Comparison of ENCODE assay signal across 11 cellular contexts in the genomic region with DNA sequence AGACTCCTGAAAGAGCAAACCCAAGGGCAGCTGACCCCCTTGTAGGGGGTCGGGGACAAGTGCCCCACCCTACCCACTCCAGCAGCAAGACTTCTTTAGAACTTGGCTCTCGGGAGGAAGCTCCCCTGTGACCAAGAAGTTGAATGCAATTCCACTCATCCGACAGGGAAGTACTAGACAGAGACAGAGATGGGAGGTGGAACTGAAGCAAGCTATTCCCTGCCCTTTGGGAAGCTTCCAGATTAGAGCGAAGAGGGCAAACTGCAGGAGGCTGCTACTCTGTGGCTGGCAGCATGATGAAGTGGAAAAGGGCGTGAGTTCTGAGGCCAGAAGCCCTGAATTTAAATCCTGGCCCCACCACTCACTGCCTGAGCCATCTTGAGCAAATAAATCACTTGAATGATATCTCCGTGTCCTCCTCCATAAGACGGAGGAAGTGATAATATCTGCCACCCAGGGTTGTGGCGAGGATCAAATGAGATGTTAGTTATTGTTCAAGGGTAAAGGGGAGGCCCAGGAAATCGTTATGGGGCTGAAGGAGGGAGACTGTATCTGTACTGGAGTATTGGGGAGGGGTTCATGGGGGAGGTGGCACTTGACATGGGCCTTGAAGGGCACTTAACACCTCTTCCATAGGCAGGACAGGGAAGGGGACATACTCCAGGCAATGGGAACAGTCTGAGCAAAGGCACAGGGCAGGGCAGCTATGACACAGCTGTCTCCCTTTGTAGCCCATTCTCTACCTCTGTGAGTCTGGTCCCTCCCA. TPM values are rescaled to one million over a fixed set of nuclear protein-coding genes. Genes with fewer than 3 reads are reported as not detected.
DNase-seq lines count a peak whose midpoint lies in the region; ATAC-seq and TF ChIP-seq lines count a peak whose summit lies in the region.
"Had no signal": no experiment of that assay in that cellular context is flagged by ENCODE, and none has a peak within 500 bp of the region (broad histone marks: within the 10 kb centered on the region; RNA-seq: fewer than 3 reads in every experiment).

No MANE protein-coding gene starts in this region.

- H3K4me1 Mint-ChIP-seq in CD14-positive monocyte = peaks cover 61% of the 10 kb centered on the region
- peaks cover 60% of the 10 kb centered on the region for H3K4me1 Mint-ChIP-seq in activated T-cell treated with anti-CD3 and anti-CD28 coated beads, Interleukin-2, amount 50 U/mL, for 72 hours (ENCODE audit: low read depth)

- no peak for TF ChIP-seq CTCF in CD14-positive monocyte (IDR thresholded peaks at IDR 0.05)
- TF ChIP-seq CTCF in mammary epithelial cell (conservative IDR thresholded peaks at IDR 0.05 in 1 of 2, IDR thresholded peaks at IDR 0.05 in 1 of 2; ENCODE audit: extremely low read depth in 1 of 2, insufficient read depth in 1 of 2, low read depth in 1 of 2, low read length in 2 of 2) = no peak
- TF ChIP-seq CTCF in lower leg skin (IDR thresholded peaks at IDR 0.05) = no peak

- no peak for DNase-seq in CD14-positive monocyte (ENCODE audit: low spot score)
- DNase-seq in NOMO-1 treated with DMSO at 0.1 percent for 48 hours (lab: John Stamatoyannopoulos, UW; ENCODE audit: unreplicated experiment) = peak; percentile 49
- peak; percentile 38 to 54 for DNase-seq in activated T-cell treated with anti-CD3 and anti-CD28 coated beads, Interleukin-2, amount 50 U/mL, for 72 hours
- no peak for DNase-seq in NCI-H774 (lab: John Stamatoyannopoulos, UW)
- no peak for DNase-seq in mammary epithelial cell
- no peak for DNase-seq in lower leg skin (ENCODE audit: low spot score in 2 of 2)
- DNase-seq: NCI-H1417 treated with DMSO at 0.1 percent for 48 hours had no signal

- intact Hi-C loops in CD14-positive monocyte (cut with micrococcal nuclease) = no loop called here
- intact Hi-C loops in mammary epithelial cell (cut with micrococcal nuclease) = no loop called here
- intact Hi-C loops in lower leg skin (cut with DNase I; ENCODE audit: low total_unique reads) = no loop called here

- H3K36me3 ChIP-seq in iPS-20b (ENCODE audit: insufficient read depth, low read depth, low read length) (no peaks in the 10 kb centered on the region), mammary epithelial cell (ENCODE audit: insufficient read depth, low read length) (no peaks in the 10 kb centered on the region)
- H3K36me3 ChIP-seq: cardiac muscle cell had no signal

- H3K36me3 Mint-ChIP-seq in CD14-positive monocyte = peaks cover 7 to 18% of the 10 kb centered on the region in 2 donors
- H3K36me3 Mint-ChIP-seq in activated T-cell treated with anti-CD3 and anti-CD28 coated beads, Interleukin-2, amount 50 U/mL, for 72 hours (ENCODE audit: insufficient read depth in 2 of 2) = peaks cover 0 to 3% of the 10 kb centered on the region in 2 donors

- ATAC-seq in activated T-cell treated with anti-CD3 and anti-CD28 coated beads, Interleukin-2, amount 50 U/mL, for 72 hours (replicated peaks in 1 of 2) = peak; percentile 79 to 80
- no peak for ATAC-seq in HG03442 (IDR thresholded peaks at IDR 0.05; ENCODE audit: unreplicated experiment)

- H3K4me2 ChIP-seq in mammary epithelial cell (ENCODE audit: insufficient read depth, low read depth, low read length) = no peak overlapping the region

- dilution Hi-C loops in mammary epithelial cell (cut with HindIII; ENCODE audit: low sequenced_read_pairs) = no loop called here

- peak overlapping the region; percentile 29; the same call in 1 of the 2 replicates for H3K4me3 ChIP-seq in iPS-20b (ENCODE audit: low read length)
- H3K4me3 ChIP-seq in mammary epithelial cell (replicated peaks in 1 of 3; ENCODE audit: insufficient read depth in 1 of 3, low read depth in 2 of 3, low read length in 3 of 3) = no peak overlapping the region
- no peak overlapping the region for H3K4me3 ChIP-seq in lower leg skin (ENCODE audit: low read depth, poor library complexity, severe bottlenecking)
- H3K4me3 ChIP-seq: cardiac muscle cell had no signal

- H3K4me3 Mint-ChIP-seq in CD14-positive monocyte = peak overlapping the region; percentile 49 to 87
- H3K4me3 Mint-ChIP-seq in activated T-cell treated with anti-CD3 and anti-CD28 coated beads, Interleukin-2, amount 50 U/mL, for 72 hours = peak overlapping the region; percentile 66 to 73

- H3K27me3 ChIP-seq in iPS-20b (ENCODE audit: insufficient read depth, low read length) (peaks cover 59% of the 10 kb centered on the region), mammary epithelial cell (ENCODE audit: insufficient read depth, low read length) (peaks cover 26% of the 10 kb centered on the region)

- peaks cover 55 to 77% (median 59%) of the 10 kb centered on the region in 3 donors for H3K27me3 Mint-ChIP-seq in CD14-positive monocyte (ENCODE audit: low read depth in 3 of 3)
- H3K27me3 Mint-ChIP-seq in activated T-cell treated with anti-CD3 and anti-CD28 coated beads, Interleukin-2, amount 50 U/mL, for 72 hours (ENCODE audit: low read depth) = peaks cover 8% of the 10 kb centered on the region

- H4K20me1 ChIP-seq in mammary epithelial cell (ENCODE audit: insufficient read depth, low read length) = no peaks in the 10 kb centered on the region

- H2AFZ ChIP-seq in mammary epithelial cell (ENCODE audit: low read depth, low read length) = no peak overlapping the region

- no peaks in the 10 kb centered on the region for H3K79me2 ChIP-seq in mammary epithelial cell (ENCODE audit: insufficient read depth, low read length)

- BruUV-seq in mammary epithelial cell (replicated peaks; lab: Mats Ljungman, UMichigan) = no TSS peak

- H3K27ac Mint-ChIP-seq in CD14-positive monocyte = peak overlapping the region in 3 of 7 donors; percentile 14 to 36 (median 26)
- peak overlapping the region; percentile 29 for H3K27ac Mint-ChIP-seq in activated T-cell treated with anti-CD3 and anti-CD28 coated beads, Interleukin-2, amount 50 U/mL, for 72 hours

- H3K9me3 ChIP-seq in iPS-20b (ENCODE audit: insufficient read depth, low read depth, low read length) = no peaks in the 10 kb centered on the region
- H3K9me3 ChIP-seq in mammary epithelial cell (replicated peaks; ENCODE audit: insufficient read depth, low read length) = no peaks in the 10 kb centered on the region

- TF ChIP-seq POLR2A in lower leg skin (IDR thresholded peaks at IDR 0.05) = no peak

- no peak overlapping the region; the same call in 1 of the 2 replicates for H3K9ac ChIP-seq in iPS-20b (ENCODE audit: low read depth, low read length)
- H3K9ac ChIP-seq in mammary epithelial cell (ENCODE audit: insufficient read depth, low read length) = no peak overlapping the region

- 81% methylated on average over 9 of the region's 9 CpGs for WGBS in mammary epithelial cell (ENCODE audit: low coverage, missing lambda C conversion rate)
- 56 to 61% methylated on average over 9 of the region's 9 CpGs for WGBS in lower leg skin, 2 donors

- in situ Hi-C loops in mammary epithelial cell (cut with MboI; ENCODE audit: low sequenced_read_pairs in 2 of 2) = no loop called here

- H3K27ac ChIP-seq in iPS-20b (ENCODE audit: low read length) (no peak overlapping the region), mammary epithelial cell (ENCODE audit: insufficient read depth, low read depth, low read length) (no peak overlapping the region)
- H3K27ac ChIP-seq: cardiac muscle cell had no signal

- CTCF ChIA-PET in mammary epithelial cell (lab: Charles Lee; ENCODE audit: low non-redundant PET) = no interaction called here

- peaks cover 21% of the 10 kb centered on the region for H3K4me1 ChIP-seq in iPS-20b (ENCODE audit: insufficient read depth, low read length)
- H3K4me1 ChIP-seq in mammary epithelial cell (ENCODE audit: insufficient read depth, low read length) = peaks cover 10% of the 10 kb centered on the region

- H3K9me3 Mint-ChIP-seq in CD14-positive monocyte = peaks cover 0 to 9% (median 4%) of the 10 kb centered on the region in 7 donors
- H3K9me3 Mint-ChIP-seq in activated T-cell treated with anti-CD3 and anti-CD28 coated beads, Interleukin-2, amount 50 U/mL, for 72 hours = no peaks in the 10 kb centered on the region

RNA-seq across cellular contexts. Expression of gene DGKZ, which starts 16.2 kb away (rescaled TPM):
- polyA plus RNA-seq in CD14-positive monocyte (10 to 100 TPM; 30.4 to 33.4 TPM), mammary epithelial cell (71.3 TPM)
- total RNA-seq in activated T-cell treated with anti-CD3 and anti-CD28 coated beads, Interleukin-2, amount 50 U/mL, for 72 hours = 10 to 100 TPM; 84.2 to 94.0 TPM
- total RNA-seq in mammary epithelial cell (10 to 100 TPM; 80.7 to 83.6 TPM), lower leg skin (10 to 100 TPM; 41.8 to 86.4 (median 60.3) TPM)
- 90.3 TPM for polyA minus RNA-seq in mammary epithelial cell

RNA-seq across cellular contexts. Expression of gene MDK, which starts 50.4 kb away (rescaled TPM):
- polyA plus RNA-seq in CD14-positive monocyte (not detected), mammary epithelial cell (2.1 TPM)
- total RNA-seq in activated T-cell treated with anti-CD3 and anti-CD28 coated beads, Interleukin-2, amount 50 U/mL, for 72 hours = 10 to 100 TPM; 11.9 to 12.8 TPM
- total RNA-seq in mammary epithelial cell (1 to 10 TPM; 2.3 to 2.4 TPM), lower leg skin (10 to 100 TPM in 3 of 4 donors, 1 to 10 TPM in 1; 6.0 to 19.4 (median 12.0) TPM)
- not detected for polyA minus RNA-seq in mammary epithelial cell

RNA-seq across cellular contexts. Expression of gene CREB3L1, which starts 53.6 kb away (rescaled TPM):
- polyA plus RNA-seq in CD14-positive monocyte = not detected
- total RNA-seq in activated T-cell treated with anti-CD3 and anti-CD28 coated beads, Interleukin-2, amount 50 U/mL, for 72 hours = not detected
- total RNA-seq in mammary epithelial cell = under 1 TPM in 1 of 2 donors, not detected in 1; 0.17 TPM
- polyA plus RNA-seq in mammary epithelial cell = not detected
- polyA minus RNA-seq in mammary epithelial cell = not detected
- total RNA-seq in lower leg skin = 1 to 10 TPM in 1 of 4 donors, under 1 TPM in 3; 0.15 to 2.3 (median 0.54) TPM
- total RNA-seq: SK-MEL-5 had no signal

Comparison
In these comparisons a context has a peak if more than half of its experiments do, and no peak if none do; other contexts are left out.
1. DNase-seq: peak in NOMO-1 treated with DMSO at 0.1 percent for 48 hours (single experiment) and activated T-cell treated with anti-CD3 and anti-CD28 coated beads, Interleukin-2, amount 50 U/mL, for 72 hours (2 of 2); none in CD14-positive monocyte (single experiment), NCI-H774 (single experiment), mammary epithelial cell (single experiment) and lower leg skin (0 of 2).